9 cellular contexts compared by ENCODE assay signal in genomic region chr3:197516517-197516889, GRCh38. TPM values are rescaled to one million over a fixed set of nuclear protein-coding genes. Genes with fewer than 3 reads are reported as not detected.
DNase-seq lines count a peak whose midpoint lies in the region; ATAC-seq and TF ChIP-seq lines count a peak whose summit lies in the region.
"Had no signal": no experiment of that assay in that cellular context is flagged by ENCODE, and none has a peak within 500 bp of the region (broad histone marks: within the 10 kb centered on the region; RNA-seq: fewer than 3 reads in every experiment).

No MANE protein-coding gene starts in this region.

- H3K27ac Mint-ChIP-seq in GM23338, result 0 out of 2 replicates have a peak overlapping the region, but pooled peaks have one; percentile 1

- no peak overlapping the region for H3K27ac ChIP-seq in GM23338 (ENCODE audit: low read depth)
- H3K27ac ChIP-seq in SU-DHL-6 (ENCODE audit: low read depth, low read length), result 0 out of 2 replicates have a peak overlapping the region, but pooled peaks have one; percentile 1

- DNase-seq in GM23338 (ENCODE audit: low spot score) (no peak), epithelial cell of proximal tubule (ENCODE audit: low read depth) (peak; percentile 97), foreskin melanocyte (no peak), NCI-H748 (lab: John Stamatoyannopoulos, UW; ENCODE audit: unreplicated experiment) (no peak), SIG-M5 treated with dmso at 0.1 percent for 504 hours (lab: John Stamatoyannopoulos, UW; ENCODE audit: unreplicated experiment) (no peak)
- peak; percentile 32 to 58 for DNase-seq in stimulated activated CD4-positive, alpha-beta T cell treated with anti-CD3 and anti-CD28 coated beads, Interleukin-15, amount 100 ng/mL, for 48 hours (ENCODE audit: low read depth in 2 of 2)

- H3K4me1 Mint-ChIP-seq in GM23338, result peaks cover 56% of the 10 kb centered on the region

- H3K4me2 ChIP-seq in GM23338, result no peak overlapping the region
- H3K4me2 ChIP-seq in SU-DHL-6 (ENCODE audit: low read depth, low read length, poor library complexity, severe bottlenecking), result no peak overlapping the region

- H3K9me3 Mint-ChIP-seq in GM23338, result peaks cover 7% of the 10 kb centered on the region

- no peak for ATAC-seq in GM23338
- ATAC-seq in GM18870 (IDR thresholded peaks at IDR 0.05; ENCODE audit: unreplicated experiment), result no peak

- no peaks in the 10 kb centered on the region for H3K36me3 ChIP-seq in GM23338 (ENCODE audit: insufficient read depth)
- H3K36me3 ChIP-seq in SU-DHL-6 (ENCODE audit: low read length), result no peaks in the 10 kb centered on the region

- H3K79me2 ChIP-seq in GM23338 (replicated peaks; ENCODE audit: insufficient read depth) (no peaks in the 10 kb centered on the region), SU-DHL-6 (ENCODE audit: insufficient read depth, low read length) (no peaks in the 10 kb centered on the region)

- H3K9me2 ChIP-seq in GM23338 (ENCODE audit: insufficient read depth) (no peaks in the 10 kb centered on the region), SU-DHL-6 (replicated peaks; ENCODE audit: insufficient read depth, low read length) (no peaks in the 10 kb centered on the region)

- peaks cover 11% of the 10 kb centered on the region; the same call in 1 of the 2 replicates for H3K4me1 ChIP-seq in GM23338 (ENCODE audit: insufficient read depth)

- H3F3A ChIP-seq in GM23338 (replicated peaks; ENCODE audit: low read depth) (no peaks in the 10 kb centered on the region; the same call in 1 of the 2 replicates), SU-DHL-6 (ENCODE audit: insufficient read depth) (peaks cover 5% of the 10 kb centered on the region; the same call in 1 of the 2 replicates)

- no peak overlapping the region for H2AFZ ChIP-seq in GM23338
- H2AFZ ChIP-seq in SU-DHL-6 (ENCODE audit: low read depth, low read length, severe bottlenecking), result no peak overlapping the region

- no peak overlapping the region for H3K4me3 Mint-ChIP-seq in GM23338

- H4K20me1 ChIP-seq in GM23338 (replicated peaks; ENCODE audit: insufficient read depth) (no peaks in the 10 kb centered on the region), SU-DHL-6 (ENCODE audit: low read depth, low read length) (no peaks in the 10 kb centered on the region)

- TF ChIP-seq CTCF in GM23338 (conservative IDR thresholded peaks at IDR 0.05; ENCODE audit: low read depth in 2 of 2) (no peak), SU-DHL-6 (IDR thresholded peaks at IDR 0.05; ENCODE audit: insufficient read depth, low read length, poor library complexity, severe bottlenecking) (no peak), epithelial cell of proximal tubule (conservative IDR thresholded peaks at IDR 0.05; ENCODE audit: low read depth, low read length) (no peak)

- H3K9me3 ChIP-seq in SU-DHL-6 (ENCODE audit: insufficient read depth, low read length), result no peaks in the 10 kb centered on the region

- peaks cover 4% of the 10 kb centered on the region for H3K27me3 Mint-ChIP-seq in GM23338 (ENCODE audit: insufficient read depth, low read depth, poor library complexity)

- peaks cover 37% of the 10 kb centered on the region for H3K36me3 Mint-ChIP-seq in GM23338 (ENCODE audit: low read depth)

- H3K9ac ChIP-seq in SU-DHL-6 (ENCODE audit: low read length), result no peak overlapping the region

- H3K27me3 ChIP-seq in GM23338 (ENCODE audit: insufficient read depth) (no peaks in the 10 kb centered on the region), SU-DHL-6 (ENCODE audit: low read length) (no peaks in the 10 kb centered on the region)

- H3K4me3 ChIP-seq in GM23338 (no peak overlapping the region), SU-DHL-6 (ENCODE audit: insufficient read depth, low read length, poor library complexity, severe bottlenecking) (no peak overlapping the region), epithelial cell of proximal tubule (ENCODE audit: low read depth, low read length) (no peak overlapping the region)
- H3K4me3 ChIP-seq: lung had no signal

TF ChIP-seq in GM23338, 12 proteins besides CTCF, POLR2A, EP300 and RAD21 (continues in another document):
- no peak for TF ChIP-seq POLR2AphosphoS5 (IDR thresholded peaks at IDR 0.05; ENCODE audit: low read depth)
- TF ChIP-seq REST (IDR thresholded peaks at IDR 0.05; ENCODE audit: unreplicated experiment), result no peak
- TF ChIP-seq EZH2phosphoT487 (IDR thresholded peaks at IDR 0.05; ENCODE audit: unreplicated experiment), result no peak
- no peak for TF ChIP-seq EZH2 (IDR thresholded peaks at IDR 0.05; ENCODE audit: low read depth, unreplicated experiment)
- TF ChIP-seq STAT1 (IDR thresholded peaks at IDR 0.05; ENCODE audit: unreplicated experiment), result no peak
- TF ChIP-seq CREB1 (CRISPR knock-in tag; IDR thresholded peaks at IDR 0.05; ENCODE audit: low read depth), result no peak
- TF ChIP-seq NANOG (IDR thresholded peaks at IDR 0.05; ENCODE audit: borderline replicate concordance), result no peak
- TF ChIP-seq ZNF114 (CRISPR knock-in tag; IDR thresholded peaks at IDR 0.05), result no peak
- no peak for TF ChIP-seq JUNB (IDR thresholded peaks at IDR 0.05; ENCODE audit: unreplicated experiment)
- TF ChIP-seq ETS1 (IDR thresholded peaks at IDR 0.05), result no peak
- no peak for TF ChIP-seq ZNF331 (CRISPR knock-in tag; IDR thresholded peaks at IDR 0.05; ENCODE audit: low read depth)

RNA-seq across cellular contexts. Expression of gene BDH1, which starts 39.3 kb away (rescaled TPM):
- 11.2 and 18.1 TPM in 2 replicates for total RNA-seq in GM23338 (2014; rRNA removed; shearing (Covaris generic))
- 17.1 and 19.3 TPM in 2 replicates for polyA plus RNA-seq in GM23338 (2016; fragmentation: Nextera tagmentation; extraction: Ambion mirVana)
- 7.2 and 20.8 TPM in 2 replicates for total RNA-seq in epithelial cell of proximal tubule

Comparison
In these comparisons a context has a peak if more than half of its experiments do, and no peak if none do; other contexts are left out.
1. DNase-seq: peak in epithelial cell of proximal tubule (single experiment) and stimulated activated CD4-positive, alpha-beta T cell treated with anti-CD3 and anti-CD28 coated beads, Interleukin-15, amount 100 ng/mL, for 48 hours (2 of 2); none in GM23338 (single experiment), foreskin melanocyte (single experiment), NCI-H748 (single experiment) and SIG-M5 treated with dmso at 0.1 percent for 504 hours (single experiment).